2 cellular contexts compared by ENCODE assay signal in genomic region chr7:23072916-23073315, GRCh38.
TF ChIP-seq lines count a peak whose summit lies in the region.

No MANE protein-coding gene starts in this region.

TF ChIP-seq in HEK293, 187 proteins besides CTCF, POLR2A, EP300 and RAD21:
- TF ChIP-seq ZNF544 (tag by site-specific recombination; IDR thresholded peaks at IDR 0.05) (no peak), ZNF585B (tag by site-specific recombination; IDR thresholded peaks at IDR 0.05) (no peak), ZNF654 (tag by site-specific recombination; IDR thresholded peaks at IDR 0.05; ENCODE audit: low read depth) (no peak), MZF1 (tag by site-specific recombination; IDR thresholded peaks at IDR 0.05; ENCODE audit: borderline replicate concordance) (peak; percentile 79; the same call in 1 of the 2 replicates), ZNF645 (tag by site-specific recombination; IDR thresholded peaks at IDR 0.05) (no peak), AEBP2 (tag by site-specific recombination; IDR thresholded peaks at IDR 0.05; ENCODE audit: borderline replicate concordance) (no peak), ZNF16 (tag by site-specific recombination; IDR thresholded peaks at IDR 0.05; ENCODE audit: low read depth) (no peak), KLF8 (tag by site-specific recombination; IDR thresholded peaks at IDR 0.05) (no peak), ZNF202 (tag by site-specific recombination; IDR thresholded peaks at IDR 0.05; ENCODE audit: borderline replicate concordance) (no peak)

TF ChIP-seq in H1, 55 proteins besides CTCF, POLR2A, EP300 and RAD21:
- TF ChIP-seq ATF2 (IDR thresholded peaks at IDR 0.05; ENCODE audit: low read length) (no peak), EGR1 (IDR thresholded peaks at IDR 0.05; ENCODE audit: borderline replicate concordance, low read depth, low read length) (no peak), CTBP2 (IDR thresholded peaks at IDR 0.05; ENCODE audit: borderline replicate concordance, insufficient read depth, insufficient read length, low read length) (no peak)
TF ChIP-seq in H1: peak in this region for 0.
